1 cellular context compared by ENCODE assay signal in the genomic region with DNA sequence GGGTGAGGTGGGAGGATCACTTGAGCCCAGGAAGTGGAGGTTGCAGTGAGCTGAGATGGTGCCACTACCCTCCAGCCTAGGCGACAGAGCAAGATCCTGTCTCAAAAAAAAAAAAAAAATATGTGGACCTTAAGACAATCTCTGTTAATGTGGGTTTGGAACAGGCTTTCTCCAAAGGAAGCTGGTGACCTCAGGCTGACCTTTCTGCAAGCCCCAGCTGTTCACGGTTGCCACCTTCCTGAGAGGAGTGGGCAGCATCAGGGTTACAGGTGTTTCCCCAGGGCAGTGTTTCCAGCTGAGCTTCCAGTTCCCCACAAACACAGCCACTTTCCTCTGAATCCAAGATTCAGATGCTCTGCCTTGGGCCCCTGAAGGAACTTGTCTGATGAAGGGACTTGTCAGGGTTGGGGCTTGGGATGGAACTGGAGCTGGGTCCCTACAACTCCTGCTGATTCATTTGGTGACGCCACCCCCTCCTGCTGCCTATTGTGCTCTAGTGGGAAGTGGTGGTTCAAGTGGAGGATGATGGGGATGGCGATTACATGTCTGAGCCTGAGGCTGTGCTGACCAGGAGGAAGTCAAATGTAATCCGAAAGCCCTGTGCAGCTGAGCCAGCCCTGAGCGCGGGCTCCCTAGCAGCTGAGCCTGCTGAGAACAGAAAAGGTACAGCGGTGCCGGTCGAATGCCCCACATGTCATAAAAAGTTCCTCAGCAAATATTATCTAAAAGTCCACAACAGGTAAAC.
TF ChIP-seq lines count a peak whose summit lies in the region.

No MANE protein-coding gene starts in this region.

TF ChIP-seq in GM23338, 12 proteins besides CTCF, POLR2A, EP300 and RAD21:
- TF ChIP-seq, protein P1, sequence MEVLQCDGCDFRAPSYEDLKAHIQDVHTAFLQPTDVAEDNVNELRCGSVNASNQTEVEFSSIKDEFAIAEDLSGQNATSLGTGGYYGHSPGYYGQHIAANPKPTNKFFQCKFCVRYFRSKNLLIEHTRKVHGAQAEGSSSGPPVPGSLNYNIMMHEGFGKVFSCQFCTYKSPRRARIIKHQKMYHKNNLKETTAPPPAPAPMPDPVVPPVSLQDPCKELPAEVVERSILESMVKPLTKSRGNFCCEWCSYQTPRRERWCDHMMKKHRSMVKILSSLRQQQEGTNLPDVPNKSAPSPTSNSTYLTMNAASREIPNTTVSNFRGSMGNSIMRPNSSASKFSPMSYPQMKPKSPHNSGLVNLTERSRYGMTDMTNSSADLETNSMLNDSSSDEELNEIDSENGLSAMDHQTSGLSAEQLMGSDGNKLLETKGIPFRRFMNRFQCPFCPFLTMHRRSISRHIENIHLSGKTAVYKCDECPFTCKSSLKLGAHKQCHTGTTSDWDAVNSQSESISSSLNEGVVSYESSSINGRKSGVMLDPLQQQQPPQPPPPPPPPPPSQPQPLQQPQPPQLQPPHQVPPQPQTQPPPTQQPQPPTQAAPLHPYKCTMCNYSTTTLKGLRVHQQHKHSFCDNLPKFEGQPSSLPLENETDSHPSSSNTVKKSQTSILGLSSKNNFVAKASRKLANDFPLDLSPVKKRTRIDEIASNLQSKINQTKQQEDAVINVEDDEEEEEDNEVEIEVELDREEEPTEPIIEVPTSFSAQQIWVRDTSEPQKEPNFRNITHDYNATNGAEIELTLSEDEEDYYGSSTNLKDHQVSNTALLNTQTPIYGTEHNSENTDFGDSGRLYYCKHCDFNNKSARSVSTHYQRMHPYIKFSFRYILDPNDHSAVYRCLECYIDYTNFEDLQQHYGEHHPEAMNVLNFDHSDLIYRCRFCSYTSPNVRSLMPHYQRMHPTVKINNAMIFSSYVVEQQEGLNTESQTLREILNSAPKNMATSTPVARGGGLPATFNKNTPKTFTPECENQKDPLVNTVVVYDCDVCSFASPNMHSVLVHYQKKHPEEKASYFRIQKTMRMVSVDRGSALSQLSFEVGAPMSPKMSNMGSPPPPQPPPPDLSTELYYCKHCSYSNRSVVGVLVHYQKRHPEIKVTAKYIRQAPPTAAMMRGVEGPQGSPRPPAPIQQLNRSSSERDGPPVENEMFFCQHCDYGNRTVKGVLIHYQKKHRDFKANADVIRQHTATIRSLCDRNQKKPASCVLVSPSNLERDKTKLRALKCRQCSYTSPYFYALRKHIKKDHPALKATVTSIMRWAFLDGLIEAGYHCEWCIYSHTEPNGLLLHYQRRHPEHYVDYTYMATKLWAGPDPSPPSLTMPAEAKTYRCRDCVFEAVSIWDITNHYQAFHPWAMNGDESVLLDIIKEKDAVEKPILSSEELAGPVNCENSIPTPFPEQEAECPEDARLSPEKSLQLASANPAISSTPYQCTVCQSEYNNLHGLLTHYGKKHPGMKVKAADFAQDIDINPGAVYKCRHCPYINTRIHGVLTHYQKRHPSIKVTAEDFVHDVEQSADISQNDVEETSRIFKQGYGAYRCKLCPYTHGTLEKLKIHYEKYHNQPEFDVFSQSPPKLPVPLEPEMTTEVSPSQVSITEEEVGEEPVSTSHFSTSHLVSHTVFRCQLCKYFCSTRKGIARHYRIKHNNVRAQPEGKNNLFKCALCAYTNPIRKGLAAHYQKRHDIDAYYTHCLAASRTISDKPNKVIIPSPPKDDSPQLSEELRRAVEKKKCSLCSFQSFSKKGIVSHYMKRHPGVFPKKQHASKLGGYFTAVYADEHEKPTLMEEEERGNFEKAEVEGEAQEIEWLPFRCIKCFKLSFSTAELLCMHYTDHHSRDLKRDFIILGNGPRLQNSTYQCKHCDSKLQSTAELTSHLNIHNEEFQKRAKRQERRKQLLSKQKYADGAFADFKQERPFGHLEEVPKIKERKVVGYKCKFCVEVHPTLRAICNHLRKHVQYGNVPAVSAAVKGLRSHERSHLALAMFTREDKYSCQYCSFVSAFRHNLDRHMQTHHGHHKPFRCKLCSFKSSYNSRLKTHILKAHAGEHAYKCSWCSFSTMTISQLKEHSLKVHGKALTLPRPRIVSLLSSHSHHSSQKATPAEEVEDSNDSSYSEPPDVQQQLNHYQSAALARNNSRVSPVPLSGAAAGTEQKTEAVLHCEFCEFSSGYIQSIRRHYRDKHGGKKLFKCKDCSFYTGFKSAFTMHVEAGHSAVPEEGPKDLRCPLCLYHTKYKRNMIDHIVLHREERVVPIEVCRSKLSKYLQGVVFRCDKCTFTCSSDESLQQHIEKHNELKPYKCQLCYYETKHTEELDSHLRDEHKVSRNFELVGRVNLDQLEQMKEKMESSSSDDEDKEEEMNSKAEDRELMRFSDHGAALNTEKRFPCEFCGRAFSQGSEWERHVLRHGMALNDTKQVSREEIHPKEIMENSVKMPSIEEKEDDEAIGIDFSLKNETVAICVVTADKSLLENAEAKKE (CRISPR knock-in tag; IDR thresholded peaks at IDR 0.05), result no peak
- TF ChIP-seq, protein P2, sequence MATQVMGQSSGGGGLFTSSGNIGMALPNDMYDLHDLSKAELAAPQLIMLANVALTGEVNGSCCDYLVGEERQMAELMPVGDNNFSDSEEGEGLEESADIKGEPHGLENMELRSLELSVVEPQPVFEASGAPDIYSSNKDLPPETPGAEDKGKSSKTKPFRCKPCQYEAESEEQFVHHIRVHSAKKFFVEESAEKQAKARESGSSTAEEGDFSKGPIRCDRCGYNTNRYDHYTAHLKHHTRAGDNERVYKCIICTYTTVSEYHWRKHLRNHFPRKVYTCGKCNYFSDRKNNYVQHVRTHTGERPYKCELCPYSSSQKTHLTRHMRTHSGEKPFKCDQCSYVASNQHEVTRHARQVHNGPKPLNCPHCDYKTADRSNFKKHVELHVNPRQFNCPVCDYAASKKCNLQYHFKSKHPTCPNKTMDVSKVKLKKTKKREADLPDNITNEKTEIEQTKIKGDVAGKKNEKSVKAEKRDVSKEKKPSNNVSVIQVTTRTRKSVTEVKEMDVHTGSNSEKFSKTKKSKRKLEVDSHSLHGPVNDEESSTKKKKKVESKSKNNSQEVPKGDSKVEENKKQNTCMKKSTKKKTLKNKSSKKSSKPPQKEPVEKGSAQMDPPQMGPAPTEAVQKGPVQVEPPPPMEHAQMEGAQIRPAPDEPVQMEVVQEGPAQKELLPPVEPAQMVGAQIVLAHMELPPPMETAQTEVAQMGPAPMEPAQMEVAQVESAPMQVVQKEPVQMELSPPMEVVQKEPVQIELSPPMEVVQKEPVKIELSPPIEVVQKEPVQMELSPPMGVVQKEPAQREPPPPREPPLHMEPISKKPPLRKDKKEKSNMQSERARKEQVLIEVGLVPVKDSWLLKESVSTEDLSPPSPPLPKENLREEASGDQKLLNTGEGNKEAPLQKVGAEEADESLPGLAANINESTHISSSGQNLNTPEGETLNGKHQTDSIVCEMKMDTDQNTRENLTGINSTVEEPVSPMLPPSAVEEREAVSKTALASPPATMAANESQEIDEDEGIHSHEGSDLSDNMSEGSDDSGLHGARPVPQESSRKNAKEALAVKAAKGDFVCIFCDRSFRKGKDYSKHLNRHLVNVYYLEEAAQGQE (IDR thresholded peaks at IDR 0.05; ENCODE audit: unreplicated experiment), result no peak
- TF ChIP-seq EZH2 (IDR thresholded peaks at IDR 0.05; ENCODE audit: low read depth, unreplicated experiment) (no peak), JUNB (IDR thresholded peaks at IDR 0.05; ENCODE audit: unreplicated experiment) (no peak), ZNF114 (CRISPR knock-in tag; IDR thresholded peaks at IDR 0.05) (no peak), EZH2phosphoT487 (IDR thresholded peaks at IDR 0.05; ENCODE audit: unreplicated experiment) (no peak), STAT1 (IDR thresholded peaks at IDR 0.05; ENCODE audit: unreplicated experiment) (no peak), NANOG (IDR thresholded peaks at IDR 0.05; ENCODE audit: borderline replicate concordance) (no peak), POLR2AphosphoS5 (IDR thresholded peaks at IDR 0.05; ENCODE audit: low read depth) (no peak)
